34 cellular contexts compared by ENCODE assay signal in genomic region chr6:6366778-6367177, GRCh38. TPM values are rescaled to one million over a fixed set of nuclear protein-coding genes. Genes with fewer than 3 reads are reported as not detected.
DNase-seq lines count a peak whose midpoint lies in the region; ATAC-seq and TF ChIP-seq lines count a peak whose summit lies in the region.
"Had no signal": no experiment of that assay in that cellular context is flagged by ENCODE, and none has a peak within 500 bp of the region (broad histone marks: within the 10 kb centered on the region; RNA-seq: fewer than 3 reads in every experiment).

No MANE protein-coding gene starts in this region.

- no peak overlapping the region for H3K4me3 ChIP-seq in kidney epithelial cell (ENCODE audit: low read depth, low read length)
- no peak overlapping the region for H3K4me3 ChIP-seq in dorsolateral prefrontal cortex
- H3K4me3 ChIP-seq: body of pancreas, gastrocnemius medialis, left ventricle myocardium inferior, Peyer's patch, SJCRH30, transverse colon had no signal

- no peaks in the 10 kb centered on the region for H3K27me3 Mint-ChIP-seq in WTC11 (ENCODE audit: low read depth)
- H3K27me3 Mint-ChIP-seq: dendritic cell treated with granulocyte-macrophage colony-stimulating factor and Interleukin-4, amounts not matched to agents 40 ng/mL and 50 ng/mL, for 4 days had no signal

- H3K4me1 Mint-ChIP-seq in WTC11 = no peaks in the 10 kb centered on the region
- H3K4me1 Mint-ChIP-seq: central memory CD8-positive, alpha-beta T cell; neural crest cell; stimulated activated effector memory CD8-positive, alpha-beta T cell treated with anti-CD3 and anti-CD28 coated beads, Interleukin-12 subunit alpha, Interleukin-12 subunit beta, amount 100 ng/mL, for 72 hours had no signal

- no peaks in the 10 kb centered on the region for H3K36me3 ChIP-seq in kidney epithelial cell (ENCODE audit: control insufficient read depth, insufficient read depth, low read length)
- H3K36me3 ChIP-seq: gastrocnemius medialis, left ventricle myocardium inferior, Peyer's patch, SJCRH30, transverse colon had no signal

- CTCF ChIA-PET in WTC11 (lab: Charles Lee) = no interaction called here

- H3K27me3 ChIP-seq in kidney epithelial cell (ENCODE audit: control insufficient read depth, insufficient read depth, low read length) (no peaks in the 10 kb centered on the region), dorsolateral prefrontal cortex (peaks cover 0 to 11% (median 0%) of the 10 kb centered on the region in 45 donors)
- H3K27me3 ChIP-seq: body of pancreas, gastrocnemius medialis, Peyer's patch, SJCRH30, transverse colon had no signal

- H3K27ac Mint-ChIP-seq in WTC11 = no peak overlapping the region
- H3K27ac Mint-ChIP-seq: activated T-helper 2 cell treated with anti-CD3 and anti-CD28 coated beads, Interferon-gamma antibody, Interleukin-2, Interleukin-4, amounts not matched to agents 10 μg/mL and 5 μg/mL and 100 μg/mL, durations not matched to agents 14 hours and 24 hours and 36 hours; dendritic cell treated with granulocyte-macrophage colony-stimulating factor and Interleukin-4, amounts not matched to agents 40 ng/mL and 50 ng/mL, for 4 days; HFFc6; stimulated activated effector memory CD8-positive, alpha-beta T cell treated with anti-CD3 and anti-CD28 coated beads, Interleukin-12 subunit alpha, Interleukin-12 subunit beta, amount 100 ng/mL, for 72 hours had no signal

- DNase-seq in NCI-H2029 (lab: John Stamatoyannopoulos, UW) = peak; percentile 91
- DNase-seq in WTC11 (ENCODE audit: low spot score) = no peak
- peak; percentile 18 for DNase-seq in kidney epithelial cell (ENCODE audit: low read depth)
- DNase-seq in sciatic nerve (ENCODE audit: low spot score) = no peak
- DNase-seq in dorsolateral prefrontal cortex = no peak
- no peak for DNase-seq in omental fat pad (ENCODE audit: low spot score)
- DNase-seq: activated CD4-positive, alpha-beta T cell treated with anti-CD3 and anti-CD28 coated beads for 48 hours; activated CD8-positive, alpha-beta memory T cell treated with anti-CD3 and anti-CD28 coated beads for 24 hours; activated naive CD4-positive, alpha-beta T cell treated with anti-CD3 and anti-CD28 coated beads, Interleukin-2, amount 50 U/mL, for 16 hours; activated T-cell treated with anti-CD3 and anti-CD28 coated beads for 4 hours; body of pancreas; COR-L47; DMS79; gastrocnemius medialis; GDM1; HFFc6; left ventricle myocardium inferior; mesenchymal stem cell; NCI-H1694 treated with DMSO at 0.1 percent for 48 hours; NCI-H2171; Peyer's patch; posterior cingulate gyrus; SJCRH30; T1000; transverse colon had no signal

- H3K27ac ChIP-seq in dorsolateral prefrontal cortex = no peak overlapping the region
- H3K27ac ChIP-seq: body of pancreas, gastrocnemius medialis, left ventricle myocardium inferior, Peyer's patch, SJCRH30, transverse colon, VCaP had no signal

- intact Hi-C loops in sciatic nerve (cut with DNase I) (no loop called here), dorsolateral prefrontal cortex (cut with DNase I) (no loop called here)

- no peak for TF ChIP-seq CTCF in WTC11 (IDR thresholded peaks at IDR 0.05)
- TF ChIP-seq CTCF in kidney epithelial cell (IDR thresholded peaks at IDR 0.05; ENCODE audit: insufficient read depth, low read length, poor library complexity, severe bottlenecking) = no peak
- no peak for TF ChIP-seq CTCF in dorsolateral prefrontal cortex (IDR thresholded peaks at IDR 0.05 in 54 of 56, conservative IDR thresholded peaks at IDR 0.05 in 2 of 56; ENCODE audit: low read depth in 1 of 56, partially characterized antibody in 56 of 56)
- TF ChIP-seq CTCF in omental fat pad (IDR thresholded peaks at IDR 0.05) = no peak

- peaks cover 11% of the 10 kb centered on the region for H3K9me3 Mint-ChIP-seq in WTC11
- H3K9me3 Mint-ChIP-seq: activated T-helper 2 cell treated with anti-CD3 and anti-CD28 coated beads, Interferon-gamma antibody, Interleukin-2, Interleukin-4, amounts not matched to agents 10 μg/mL and 5 μg/mL and 100 μg/mL, durations not matched to agents 14 hours and 24 hours and 36 hours; central memory CD8-positive, alpha-beta T cell; neural crest cell; stimulated activated effector memory CD8-positive, alpha-beta T cell treated with anti-CD3 and anti-CD28 coated beads, Interleukin-12 subunit alpha, Interleukin-12 subunit beta, amount 100 ng/mL, for 72 hours had no signal

- no peak overlapping the region for H3K4me3 Mint-ChIP-seq in WTC11
- H3K4me3 Mint-ChIP-seq: central memory CD8-positive, alpha-beta T cell; dendritic cell treated with granulocyte-macrophage colony-stimulating factor and Interleukin-4, amounts not matched to agents 40 ng/mL and 50 ng/mL, for 4 days; HFFc6; neural crest cell; stimulated activated effector memory CD8-positive, alpha-beta T cell treated with anti-CD3 and anti-CD28 coated beads, Interleukin-12 subunit alpha, Interleukin-12 subunit beta, amount 100 ng/mL, for 72 hours had no signal

- H3K36me3 Mint-ChIP-seq in WTC11 = no peaks in the 10 kb centered on the region
- H3K36me3 Mint-ChIP-seq: stimulated activated effector memory CD8-positive, alpha-beta T cell treated with anti-CD3 and anti-CD28 coated beads, Interleukin-12 subunit alpha, Interleukin-12 subunit beta, amount 100 ng/mL, for 72 hours had no signal

- ATAC-seq in WTC11 (peak; percentile 87), sciatic nerve (peak; percentile 52), HG03469 (IDR thresholded peaks at IDR 0.05; ENCODE audit: unreplicated experiment) (no peak), omental fat pad (ENCODE audit: low FRiP score) (no peak)
- ATAC-seq: body of pancreas; gastrocnemius medialis; stimulated activated effector memory CD8-positive, alpha-beta T cell treated with anti-CD3 and anti-CD28 coated beads, Interleukin-12 subunit alpha, Interleukin-12 subunit beta, amount 100 ng/mL, for 72 hours had no signal

- POLR2A ChIA-PET in WTC11 (lab: Charles Lee) = no interaction called here

TF ChIP-seq in WTC11, 78 proteins besides CTCF, POLR2A, EP300 and RAD21 (continues in another document):
- TF ChIP-seq, protein P1, sequence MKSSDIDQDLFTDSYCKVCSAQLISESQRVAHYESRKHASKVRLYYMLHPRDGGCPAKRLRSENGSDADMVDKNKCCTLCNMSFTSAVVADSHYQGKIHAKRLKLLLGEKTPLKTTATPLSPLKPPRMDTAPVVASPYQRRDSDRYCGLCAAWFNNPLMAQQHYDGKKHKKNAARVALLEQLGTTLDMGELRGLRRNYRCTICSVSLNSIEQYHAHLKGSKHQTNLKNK (CRISPR knock-in tag; IDR thresholded peaks at IDR 0.05) = no peak
- TF ChIP-seq ETV6 (CRISPR knock-in tag; IDR thresholded peaks at IDR 0.05) (no peak), E2F4 (CRISPR knock-in tag; IDR thresholded peaks at IDR 0.05; ENCODE audit: borderline replicate concordance, low read depth) (no peak), ZNF219 (CRISPR knock-in tag; IDR thresholded peaks at IDR 0.05; ENCODE audit: borderline replicate concordance) (no peak), TEAD4 (CRISPR knock-in tag; IDR thresholded peaks at IDR 0.05) (no peak), ESRRA (CRISPR knock-in tag; IDR thresholded peaks at IDR 0.05; ENCODE audit: borderline replicate concordance) (no peak), NR3C1 (CRISPR knock-in tag; conservative IDR thresholded peaks at IDR 0.05; ENCODE audit: low read depth) (no peak), TCF7 (CRISPR knock-in tag; IDR thresholded peaks at IDR 0.05; ENCODE audit: low read depth) (no peak), NFATC4 (CRISPR knock-in tag; IDR thresholded peaks at IDR 0.05) (no peak), ZBTB43 (CRISPR knock-in tag; IDR thresholded peaks at IDR 0.05) (no peak)
- TF ChIP-seq, protein P2, sequence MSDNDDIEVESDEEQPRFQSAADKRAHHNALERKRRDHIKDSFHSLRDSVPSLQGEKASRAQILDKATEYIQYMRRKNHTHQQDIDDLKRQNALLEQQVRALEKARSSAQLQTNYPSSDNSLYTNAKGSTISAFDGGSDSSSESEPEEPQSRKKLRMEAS (CRISPR knock-in tag; IDR thresholded peaks at IDR 0.05) = no peak
- TF ChIP-seq, protein P3, sequence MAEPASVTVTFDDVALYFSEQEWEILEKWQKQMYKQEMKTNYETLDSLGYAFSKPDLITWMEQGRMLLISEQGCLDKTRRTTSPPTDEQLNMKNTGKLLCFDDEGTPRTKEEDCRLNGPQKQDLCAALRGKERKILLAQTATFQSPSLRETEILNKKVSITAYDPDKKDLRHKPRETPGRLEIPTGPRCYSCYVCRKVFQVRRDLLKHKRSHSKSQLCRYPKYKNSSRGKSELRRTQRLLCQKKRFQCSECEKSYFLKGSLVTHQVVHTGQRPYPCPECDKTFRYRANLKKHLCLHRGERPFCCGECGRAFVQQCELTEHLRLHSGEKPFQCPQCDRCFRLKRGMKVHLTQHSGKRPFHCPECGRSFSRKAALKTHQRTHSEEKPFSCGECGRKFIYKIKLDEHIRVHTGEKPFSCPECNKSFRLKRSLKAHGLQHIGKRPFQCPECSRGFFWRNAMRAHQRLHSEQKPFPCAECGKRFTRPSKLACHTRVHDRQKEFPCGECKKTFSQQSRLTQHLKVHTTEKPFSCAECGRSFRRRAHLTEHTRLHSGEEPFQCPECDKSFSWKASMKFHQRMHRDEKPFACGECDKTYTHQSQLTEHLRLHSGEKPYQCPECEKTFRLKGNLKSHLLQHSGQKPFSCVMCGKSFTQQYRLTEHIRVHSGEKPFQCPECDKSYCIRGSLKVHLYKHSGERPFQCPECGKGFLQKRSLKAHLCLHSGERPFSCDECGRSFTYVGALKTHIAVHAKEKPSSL (CRISPR knock-in tag; conservative IDR thresholded peaks at IDR 0.05) = no peak

RNA-seq across cellular contexts. Expression of gene F13A1, which starts 46.3 kb away (rescaled TPM):
- total RNA-seq in WTC11 (2021) (1.0 to 1.3 TPM (median 1.1 TPM) in 3 replicates), kidney epithelial cell (1.6 and 2.1 TPM in 2 replicates), sciatic nerve (231 TPM), dorsolateral prefrontal cortex (100 to 1,000 TPM in 2 of 120 experiments, 10 to 100 TPM in 56, 1 to 10 TPM in 62; 2.6 to 184 (median 9.8) TPM), omental fat pad (100 to 1,000 TPM; 134 to 529 (median 302) TPM)
- total RNA-seq: activated T-helper 2 cell treated with anti-CD3 and anti-CD28 coated beads, Interferon-gamma antibody, Interleukin-2, Interleukin-4, amounts not matched to agents 10 μg/mL and 5 μg/mL and 100 μg/mL, durations not matched to agents 14 hours and 24 hours and 36 hours; fibroblast of lung; HT-29 had no signal

Comparison
In these comparisons a context has a peak if more than half of its experiments do, and no peak if none do; other contexts are left out.
1. DNase-seq: peak in NCI-H2029 (single experiment) and kidney epithelial cell (single experiment); none in WTC11 (single experiment), sciatic nerve (single experiment), dorsolateral prefrontal cortex (0 of 10) and omental fat pad (single experiment).
2. ATAC-seq: peak in WTC11 (single experiment) and sciatic nerve (single experiment); none in HG03469 (single experiment) and omental fat pad (single experiment).